ENCODE assay signal across 1 cellular context in genomic region chr5:52774005-52774410, GRCh38.
TF ChIP-seq lines count a peak whose summit lies in the region.

No MANE protein-coding gene starts in this region.

TF ChIP-seq in WTC11, 78 proteins besides CTCF, POLR2A, EP300 and RAD21 (continued from another document):
- TF ChIP-seq ARID4B (CRISPR knock-in tag; IDR thresholded peaks at IDR 0.05; ENCODE audit: borderline replicate concordance), result no peak
TF ChIP-seq in WTC11: peak in this region for 0.
